Comparison of ENCODE assay signal across 24 cellular contexts in the genomic region with DNA sequence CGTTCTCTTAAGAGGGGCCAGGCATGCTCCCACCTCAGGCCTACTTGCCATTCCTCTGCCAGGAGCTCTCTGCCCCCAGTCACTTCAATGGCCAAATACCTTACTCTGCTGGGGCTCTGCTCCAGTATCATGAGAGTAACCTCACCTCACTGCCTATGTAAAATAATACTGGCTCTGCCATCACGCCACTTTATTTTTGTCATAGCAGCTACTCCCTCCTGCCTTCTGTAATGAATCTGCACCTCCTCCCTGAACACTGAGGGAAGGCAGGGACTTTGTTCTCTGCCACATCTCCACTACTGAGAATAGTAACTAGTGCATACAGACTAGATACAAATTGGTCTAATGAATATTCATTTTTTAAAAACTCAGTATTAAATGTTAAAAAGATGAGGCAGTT. TPM values are rescaled to one million over a fixed set of nuclear protein-coding genes. Genes with fewer than 3 reads are reported as not detected.
DNase-seq lines count a peak whose midpoint lies in the region; ATAC-seq and TF ChIP-seq lines count a peak whose summit lies in the region.
"Had no signal": no experiment of that assay in that cellular context is flagged by ENCODE, and none has a peak within 500 bp of the region (broad histone marks: within the 10 kb centered on the region; RNA-seq: fewer than 3 reads in every experiment).

No MANE protein-coding gene starts in this region.

- H3K27me3 Mint-ChIP-seq in activated T-cell treated with anti-CD3 and anti-CD28 coated beads, Interleukin-2, amount 50 U/mL, for 72 hours (ENCODE audit: low read depth): no peaks in the 10 kb centered on the region
- no peaks in the 10 kb centered on the region for H3K27me3 Mint-ChIP-seq in activated T-cell treated with anti-CD3 and anti-CD28 coated beads, Interleukin-2, amount 50 U/mL, for 4 hours (ENCODE audit: low read depth)
- no peaks in the 10 kb centered on the region for H3K27me3 Mint-ChIP-seq in endodermal cell (ENCODE audit: insufficient read depth)
- H3K27me3 Mint-ChIP-seq: activated CD8-positive, alpha-beta memory T cell treated with anti-CD3 and anti-CD28 coated beads, Interleukin-2, amount 10 ng/mL, durations not matched to agents 7 days and 5 days; activated naive CD8-positive, alpha-beta T cell treated with anti-CD3 and anti-CD28 coated beads for 36 hours; activated T-helper 17 cell treated with anti-CD3 and anti-CD28 coated beads, Interleukin-2, amount 50 U/mL, for 72 hours; IgD-negative memory B cell had no signal

- H3K36me3 ChIP-seq in endodermal cell (ENCODE audit: control insufficient read depth, insufficient read depth, low read length) (peaks cover 90% of the 10 kb centered on the region), gastrocnemius medialis (peaks cover 0 to 28% of the 10 kb centered on the region in 2 donors)
- peaks cover 52% of the 10 kb centered on the region for H3K36me3 ChIP-seq in effector memory CD4-positive, alpha-beta T cell (ENCODE audit: control insufficient read depth, insufficient read depth, low read length)

- in situ Hi-C loops in gastrocnemius medialis (cut with MboI; ENCODE audit: low sequenced_read_pairs in 4 of 4): no loop called here

- H3K4me3 ChIP-seq in LNCaP clone FGC (ENCODE audit: low read depth, low read length) (peak overlapping the region; percentile 19; the same call in 1 of the 2 replicates), endodermal cell (ENCODE audit: low read length) (no peak overlapping the region), gastrocnemius medialis (no peak overlapping the region)
- no peak overlapping the region for H3K4me3 ChIP-seq in effector memory CD4-positive, alpha-beta T cell (ENCODE audit: insufficient read depth, low read depth, low read length, poor library complexity, severe bottlenecking)
- H3K4me3 ChIP-seq: left lung, testis had no signal

- DNase-seq in activated T-cell treated with anti-CD3 and anti-CD28 coated beads, Interleukin-2, amount 50 U/mL, for 72 hours: no peak
- DNase-seq in activated T-cell treated with anti-CD3 and anti-CD28 coated beads, Interleukin-2, amount 50 U/mL, for 4 hours: no peak
- DNase-seq in LNCaP clone FGC (ENCODE audit: low read depth): no peak
- peak; percentile 37 for DNase-seq in endodermal cell
- peak; percentile 57 to 66 for DNase-seq in gastrocnemius medialis
- DNase-seq in effector memory CD4-positive, alpha-beta T cell: no peak
- no peak for DNase-seq in NCI-H1930 (lab: John Stamatoyannopoulos, UW)
- DNase-seq: ACHN; activated CD4-positive, alpha-beta T cell treated with anti-CD3 and anti-CD28 coated beads for 4 hours; activated CD8-positive, alpha-beta memory T cell treated with anti-CD3 and anti-CD28 coated beads, Interleukin-2, amount 10 ng/mL, durations not matched to agents 7 days and 5 days; activated naive CD8-positive, alpha-beta T cell treated with anti-CD3 and anti-CD28 coated beads for 36 hours; C1 segment of cervical spinal cord; GF-D8; glutamatergic neuron; left lung; NCI-H187; nucleus accumbens; OCI-M1; SHP77 treated with DMSO at 0.1 percent for 48 hours; testis had no signal

- peak overlapping the region; percentile 62 for H3K27ac Mint-ChIP-seq in activated T-cell treated with anti-CD3 and anti-CD28 coated beads, Interleukin-2, amount 50 U/mL, for 72 hours
- H3K27ac Mint-ChIP-seq in endodermal cell: no peak overlapping the region
- H3K27ac Mint-ChIP-seq: activated CD8-positive, alpha-beta memory T cell treated with anti-CD3 and anti-CD28 coated beads, Interleukin-2, amount 10 ng/mL, durations not matched to agents 7 days and 5 days; activated naive CD8-positive, alpha-beta T cell treated with anti-CD3 and anti-CD28 coated beads for 36 hours; activated T-helper 17 cell treated with anti-CD3 and anti-CD28 coated beads, Interleukin-2, amount 50 U/mL, for 72 hours had no signal

- H3K4me1 ChIP-seq in endodermal cell (ENCODE audit: control insufficient read depth, insufficient read depth, low read length) (no peaks in the 10 kb centered on the region), gastrocnemius medialis (peaks cover 40 to 44% of the 10 kb centered on the region in 2 donors)
- H3K4me1 ChIP-seq in effector memory CD4-positive, alpha-beta T cell (ENCODE audit: control insufficient read depth, insufficient read depth, low read length, poor library complexity, severe bottlenecking): no peaks in the 10 kb centered on the region
- H3K4me1 ChIP-seq: testis had no signal

- H3K27ac ChIP-seq in endodermal cell (ENCODE audit: low read depth, low read length) (no peak overlapping the region), gastrocnemius medialis (peak overlapping the region; percentile 55 to 80 (median 74))
- H3K27ac ChIP-seq in effector memory CD4-positive, alpha-beta T cell (ENCODE audit: insufficient read depth, low read length, poor library complexity, severe bottlenecking): no peak overlapping the region
- H3K27ac ChIP-seq: HL-60, left lung, testis had no signal

- H3K27me3 ChIP-seq in endodermal cell (ENCODE audit: control insufficient read depth, insufficient read depth, low read length, poor library complexity, severe bottlenecking) (no peaks in the 10 kb centered on the region), gastrocnemius medialis (no peaks in the 10 kb centered on the region)
- H3K27me3 ChIP-seq in effector memory CD4-positive, alpha-beta T cell (replicated peaks; ENCODE audit: control insufficient read depth, insufficient read depth, low read length, poor library complexity, severe bottlenecking): no peaks in the 10 kb centered on the region
- H3K27me3 ChIP-seq: left lung, testis had no signal

- peaks cover 0 to 15% of the 10 kb centered on the region in 2 donors for H3K36me3 Mint-ChIP-seq in activated T-cell treated with anti-CD3 and anti-CD28 coated beads, Interleukin-2, amount 50 U/mL, for 72 hours (ENCODE audit: insufficient read depth in 2 of 2)
- peaks cover 29% of the 10 kb centered on the region for H3K36me3 Mint-ChIP-seq in activated T-cell treated with anti-CD3 and anti-CD28 coated beads, Interleukin-2, amount 50 U/mL, for 4 hours (ENCODE audit: insufficient read depth)
- peaks cover 92% of the 10 kb centered on the region for H3K36me3 Mint-ChIP-seq in endodermal cell (ENCODE audit: low read depth)

- no peak overlapping the region for H3K4me3 Mint-ChIP-seq in activated T-cell treated with anti-CD3 and anti-CD28 coated beads, Interleukin-2, amount 50 U/mL, for 72 hours
- no peak overlapping the region for H3K4me3 Mint-ChIP-seq in activated T-cell treated with anti-CD3 and anti-CD28 coated beads, Interleukin-2, amount 50 U/mL, for 4 hours
- no peak overlapping the region for H3K4me3 Mint-ChIP-seq in endodermal cell
- H3K4me3 Mint-ChIP-seq: activated CD8-positive, alpha-beta memory T cell treated with anti-CD3 and anti-CD28 coated beads, Interleukin-2, amount 10 ng/mL, durations not matched to agents 7 days and 5 days; activated naive CD8-positive, alpha-beta T cell treated with anti-CD3 and anti-CD28 coated beads for 36 hours; activated T-helper 17 cell treated with anti-CD3 and anti-CD28 coated beads, Interleukin-2, amount 50 U/mL, for 72 hours; IgD-negative memory B cell had no signal

- TF ChIP-seq POLR2A in gastrocnemius medialis (IDR thresholded peaks at IDR 0.05): peak; percentile 4 to 18

- H3K9ac ChIP-seq in endodermal cell (ENCODE audit: extremely low read depth, low read length, poor library complexity, severe bottlenecking): no peak overlapping the region

- 89 to 97% methylated on average over 2 of the region's 2 CpGs for WGBS in endodermal cell (ENCODE audit: insufficient coverage in 1 of 2, insufficient read length in 1 of 2), 2 experiments

- H3K9me3 ChIP-seq in endodermal cell (ENCODE audit: control insufficient read depth, low read length) (no peaks in the 10 kb centered on the region), gastrocnemius medialis (no peaks in the 10 kb centered on the region)
- no peaks in the 10 kb centered on the region for H3K9me3 ChIP-seq in effector memory CD4-positive, alpha-beta T cell (ENCODE audit: control insufficient read depth, low read length)
- H3K9me3 ChIP-seq: left lung, testis had no signal

- no peak for ATAC-seq in activated T-cell treated with anti-CD3 and anti-CD28 coated beads, Interleukin-2, amount 50 U/mL, for 72 hours (replicated peaks in 1 of 2)
- ATAC-seq in activated T-cell treated with anti-CD3 and anti-CD28 coated beads, Interleukin-2, amount 50 U/mL, for 4 hours: no peak
- ATAC-seq in gastrocnemius medialis (peak; percentile 99), HG02973 (IDR thresholded peaks at IDR 0.05; ENCODE audit: unreplicated experiment) (no peak)
- ATAC-seq: activated CD8-positive, alpha-beta memory T cell treated with anti-CD3 and anti-CD28 coated beads, Interleukin-2, amount 10 ng/mL, durations not matched to agents 7 days and 5 days; activated T-helper 17 cell treated with anti-CD3 and anti-CD28 coated beads, Interleukin-2, amount 50 U/mL, for 72 hours had no signal

- H3K9me3 Mint-ChIP-seq in activated T-cell treated with anti-CD3 and anti-CD28 coated beads, Interleukin-2, amount 50 U/mL, for 72 hours: no peaks in the 10 kb centered on the region
- H3K9me3 Mint-ChIP-seq in activated T-cell treated with anti-CD3 and anti-CD28 coated beads, Interleukin-2, amount 50 U/mL, for 4 hours: no peaks in the 10 kb centered on the region
- H3K9me3 Mint-ChIP-seq in endodermal cell: no peaks in the 10 kb centered on the region
- H3K9me3 Mint-ChIP-seq: activated naive CD8-positive, alpha-beta T cell treated with anti-CD3 and anti-CD28 coated beads for 36 hours; activated T-helper 17 cell treated with anti-CD3 and anti-CD28 coated beads, Interleukin-2, amount 50 U/mL, for 72 hours; IgD-negative memory B cell had no signal

- TF ChIP-seq CTCF in LNCaP clone FGC (IDR thresholded peaks at IDR 0.05; ENCODE audit: control insufficient read depth, extremely low read depth, insufficient read depth) (no peak), endodermal cell (conservative IDR thresholded peaks at IDR 0.05) (no peak), gastrocnemius medialis (IDR thresholded peaks at IDR 0.05 in 4 of 5, conservative IDR thresholded peaks at IDR 0.05 in 1 of 5) (no peak)

- peaks cover 5% of the 10 kb centered on the region for H3K4me1 Mint-ChIP-seq in activated T-cell treated with anti-CD3 and anti-CD28 coated beads, Interleukin-2, amount 50 U/mL, for 72 hours (ENCODE audit: low read depth)
- H3K4me1 Mint-ChIP-seq in activated T-cell treated with anti-CD3 and anti-CD28 coated beads, Interleukin-2, amount 50 U/mL, for 4 hours (ENCODE audit: low read depth): no peaks in the 10 kb centered on the region
- H3K4me1 Mint-ChIP-seq in endodermal cell: no peaks in the 10 kb centered on the region
- H3K4me1 Mint-ChIP-seq: activated T-helper 17 cell treated with anti-CD3 and anti-CD28 coated beads, Interleukin-2, amount 50 U/mL, for 72 hours had no signal

- intact Hi-C loops in gastrocnemius medialis (cut with DNase I; ENCODE audit: low total_unique reads): no loop called here

RNA-seq across cellular contexts. Expression of a gene that starts 33.8 kb away (rescaled TPM):
- 100 to 1,000 TPM; 136 to 140 TPM for total RNA-seq in activated T-cell treated with anti-CD3 and anti-CD28 coated beads, Interleukin-2, amount 50 U/mL, for 72 hours
- 100 to 1,000 TPM; 204 to 234 (median 207) TPM for total RNA-seq in activated T-cell treated with anti-CD3 and anti-CD28 coated beads, Interleukin-2, amount 50 U/mL, for 4 hours
- total RNA-seq in endodermal cell (100 to 1,000 TPM; 256 to 288 TPM), gastrocnemius medialis (100 to 1,000 TPM; 104 to 167 (median 136) TPM)
- polyA plus RNA-seq in endodermal cell (2013, experiment 1 of 2): 253 TPM
- polyA plus RNA-seq in endodermal cell (2013, experiment 2 of 2): 265 TPM

Comparison
In these comparisons a context has a peak if more than half of its experiments do, and no peak if none do; other contexts are left out.
1. ATAC-seq: peak in gastrocnemius medialis (2 of 2); none in activated T-cell treated with anti-CD3 and anti-CD28 coated beads, Interleukin-2, amount 50 U/mL, for 72 hours (0 of 2), activated T-cell treated with anti-CD3 and anti-CD28 coated beads, Interleukin-2, amount 50 U/mL, for 4 hours (0 of 2) and HG02973 (single experiment).
2. DNase-seq: peak in endodermal cell (single experiment) and gastrocnemius medialis (2 of 2); none in activated T-cell treated with anti-CD3 and anti-CD28 coated beads, Interleukin-2, amount 50 U/mL, for 72 hours (0 of 2), activated T-cell treated with anti-CD3 and anti-CD28 coated beads, Interleukin-2, amount 50 U/mL, for 4 hours (single experiment), LNCaP clone FGC (single experiment), effector memory CD4-positive, alpha-beta T cell (0 of 3) and NCI-H1930 (0 of 2).
3. H3K27ac ChIP-seq: peak in gastrocnemius medialis (4 of 4); none in endodermal cell (single experiment) and effector memory CD4-positive, alpha-beta T cell (single experiment).